In the genomic region with DNA sequence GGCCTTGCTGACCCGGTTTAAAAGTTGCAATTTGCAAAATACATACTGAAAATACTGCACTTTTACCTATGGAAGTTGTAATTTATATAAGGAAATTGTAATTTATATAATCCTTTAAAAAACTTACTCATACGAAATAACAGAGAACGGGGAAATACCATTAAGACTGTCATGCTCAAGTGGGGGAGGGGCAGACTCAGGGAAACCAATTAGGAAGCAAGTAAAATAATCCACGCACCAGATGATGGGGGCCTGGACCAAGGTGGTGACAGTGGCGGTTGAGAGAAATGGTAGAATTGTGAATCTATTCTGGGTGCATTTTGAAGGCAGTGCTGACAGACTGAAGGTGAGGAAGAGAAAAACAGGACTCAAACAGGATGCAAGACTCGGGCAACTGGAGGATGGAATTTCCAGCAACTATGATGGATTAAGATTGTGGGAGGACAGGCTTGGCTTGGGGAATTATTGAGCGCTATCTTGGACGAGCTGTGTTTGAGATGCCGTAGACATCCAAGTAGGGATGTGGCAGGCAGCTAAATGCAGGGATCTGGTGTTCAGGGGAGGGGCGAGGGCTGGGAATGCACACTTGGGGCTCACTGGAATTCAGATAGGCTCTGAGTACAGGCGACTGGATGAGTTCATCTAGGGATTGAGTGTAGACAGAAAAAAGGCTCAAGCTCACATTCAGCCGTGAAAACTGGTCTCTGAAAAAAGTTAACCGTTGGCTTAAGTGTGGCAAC, we compare ENCODE assay signal across 8 cellular contexts. TPM values are rescaled to one million over a fixed set of nuclear protein-coding genes. Genes with fewer than 3 reads are reported as not detected.
DNase-seq lines count a peak whose midpoint lies in the region; ATAC-seq and TF ChIP-seq lines count a peak whose summit lies in the region.

No MANE protein-coding gene starts in this region.

- H3K27ac Mint-ChIP-seq in IgD-negative memory B cell: peak overlapping the region; percentile 91 to 98 (median 92)
- H3K27ac Mint-ChIP-seq in stimulated activated naive CD8-positive, alpha-beta T cell treated with anti-CD3 and anti-CD28 coated beads, Interleukin-15, amount 100 ng/mL, for 72 hours: peak overlapping the region; percentile 86 to 89

- H3K27me3 Mint-ChIP-seq in IgD-negative memory B cell: peaks cover 11% of the 10 kb centered on the region
- H3K27me3 Mint-ChIP-seq in stimulated activated naive CD8-positive, alpha-beta T cell treated with anti-CD3 and anti-CD28 coated beads, Interleukin-15, amount 100 ng/mL, for 72 hours: peaks cover 20% of the 10 kb centered on the region

- ATAC-seq in stimulated activated naive CD8-positive, alpha-beta T cell treated with anti-CD3 and anti-CD28 coated beads, Interleukin-15, amount 100 ng/mL, for 72 hours: no peak
- no peak for ATAC-seq in HG03039 (IDR thresholded peaks at IDR 0.05; ENCODE audit: unreplicated experiment)

- peak; percentile 34 for DNase-seq in astrocyte of the spinal cord (ENCODE audit: low read depth, low spot score)
- peak; percentile 49 for DNase-seq in iris pigment epithelial cell (ENCODE audit: low read depth)
- DNase-seq in stimulated activated naive CD8-positive, alpha-beta T cell treated with anti-CD3 and anti-CD28 coated beads, Interleukin-15, amount 100 ng/mL, for 72 hours: no peak
- DNase-seq in HUDEP-2 (lab: John Stamatoyannopoulos, UW; ENCODE audit: unreplicated experiment in 76 of 76): no peak
- no peak for DNase-seq in AML-193 (lab: John Stamatoyannopoulos, UW)

- in situ Hi-C loops in astrocyte of the spinal cord (cut with HindIII; ENCODE audit: low sequenced_read_pairs): no loop called here

- peaks cover 10 to 16% (median 10%) of the 10 kb centered on the region in 3 donors for H3K4me1 Mint-ChIP-seq in IgD-negative memory B cell
- H3K4me1 Mint-ChIP-seq in stimulated activated naive CD8-positive, alpha-beta T cell treated with anti-CD3 and anti-CD28 coated beads, Interleukin-15, amount 100 ng/mL, for 72 hours: peaks cover 16% of the 10 kb centered on the region

- H3K4me3 Mint-ChIP-seq in IgD-negative memory B cell: peak overlapping the region; percentile 89 to 99 (median 96)
- peak overlapping the region; percentile 90 to 97 for H3K4me3 Mint-ChIP-seq in stimulated activated naive CD8-positive, alpha-beta T cell treated with anti-CD3 and anti-CD28 coated beads, Interleukin-15, amount 100 ng/mL, for 72 hours

- no peaks in the 10 kb centered on the region for H3K9me3 Mint-ChIP-seq in IgD-negative memory B cell
- H3K9me3 Mint-ChIP-seq in stimulated activated naive CD8-positive, alpha-beta T cell treated with anti-CD3 and anti-CD28 coated beads, Interleukin-15, amount 100 ng/mL, for 72 hours: no peaks in the 10 kb centered on the region

- H3K4me3 ChIP-seq in astrocyte of the spinal cord (ENCODE audit: low read depth, low read length): peak overlapping the region; percentile 85

- H3K27ac ChIP-seq in C4-2B: peak overlapping the region; percentile 94

- no peaks in the 10 kb centered on the region for H3K36me3 Mint-ChIP-seq in IgD-negative memory B cell

- TF ChIP-seq CTCF in C4-2B (conservative IDR thresholded peaks at IDR 0.05) (no peak), astrocyte of the spinal cord (IDR thresholded peaks at IDR 0.05; ENCODE audit: low read depth, low read length) (no peak)

RNA-seq across cellular contexts. Expression of gene LCA5L, which starts 1.0 kb away (rescaled TPM):
- not detected for polyA plus RNA-seq in IgD-negative memory B cell

RNA-seq across cellular contexts. Expression of gene SH3BGR, which starts 7.2 kb away (rescaled TPM):
- 1.5 TPM for polyA plus RNA-seq in IgD-negative memory B cell

Comparison
In these comparisons a context has a peak if more than half of its experiments do, and no peak if none do; other contexts are left out.
1. DNase-seq: peak in astrocyte of the spinal cord (single experiment) and iris pigment epithelial cell (single experiment); none in stimulated activated naive CD8-positive, alpha-beta T cell treated with anti-CD3 and anti-CD28 coated beads, Interleukin-15, amount 100 ng/mL, for 72 hours (0 of 2), HUDEP-2 (0 of 76) and AML-193 (0 of 2).